9 cellular contexts compared by ENCODE assay signal in genomic region chr1:9849691-9850441, GRCh38.
DNase-seq lines count a peak whose midpoint lies in the region; ATAC-seq lines count a peak whose summit lies in the region.
"Had no signal": no experiment of that assay in that cellular context is flagged by ENCODE, and none has a peak within 500 bp of the region (broad histone marks: within the 10 kb centered on the region; RNA-seq: fewer than 3 reads in every experiment).

No MANE protein-coding gene starts in this region.

- peaks cover 28% of the 10 kb centered on the region for H3K27me3 Mint-ChIP-seq in activated naive CD4-positive, alpha-beta T cell treated with anti-CD3 and anti-CD28 coated beads, Interleukin-2, amount 10 ng/mL, durations not matched to agents 7 days and 5 days
- H3K27me3 Mint-ChIP-seq in activated naive CD8-positive, alpha-beta T cell treated with anti-CD3 and anti-CD28 coated beads, Interleukin-2, amount 50 U/mL, for 24 hours, result no peaks in the 10 kb centered on the region

- H3K9me3 Mint-ChIP-seq in activated naive CD4-positive, alpha-beta T cell treated with anti-CD3 and anti-CD28 coated beads, Interleukin-2, amount 10 ng/mL, durations not matched to agents 7 days and 5 days, result peaks cover 8% of the 10 kb centered on the region
- peaks cover 5% of the 10 kb centered on the region for H3K9me3 Mint-ChIP-seq in activated naive CD8-positive, alpha-beta T cell treated with anti-CD3 and anti-CD28 coated beads, Interleukin-2, amount 50 U/mL, for 24 hours

- H3K27ac Mint-ChIP-seq in activated naive CD4-positive, alpha-beta T cell treated with anti-CD3 and anti-CD28 coated beads, Interleukin-2, amount 10 ng/mL, durations not matched to agents 7 days and 5 days, result peak overlapping the region; percentile 6
- H3K27ac Mint-ChIP-seq in activated naive CD8-positive, alpha-beta T cell treated with anti-CD3 and anti-CD28 coated beads, Interleukin-2, amount 50 U/mL, for 24 hours, result peak overlapping the region; percentile 47

- H3K4me1 Mint-ChIP-seq in activated naive CD4-positive, alpha-beta T cell treated with anti-CD3 and anti-CD28 coated beads, Interleukin-2, amount 10 ng/mL, durations not matched to agents 7 days and 5 days, result peaks cover 29% of the 10 kb centered on the region
- H3K4me1 Mint-ChIP-seq in activated naive CD8-positive, alpha-beta T cell treated with anti-CD3 and anti-CD28 coated beads, Interleukin-2, amount 50 U/mL, for 24 hours, result peaks cover 10% of the 10 kb centered on the region

- peaks cover 11% of the 10 kb centered on the region for H3K36me3 Mint-ChIP-seq in activated naive CD4-positive, alpha-beta T cell treated with anti-CD3 and anti-CD28 coated beads, Interleukin-2, amount 10 ng/mL, durations not matched to agents 7 days and 5 days
- peaks cover 8% of the 10 kb centered on the region for H3K36me3 Mint-ChIP-seq in activated naive CD8-positive, alpha-beta T cell treated with anti-CD3 and anti-CD28 coated beads, Interleukin-2, amount 50 U/mL, for 24 hours (ENCODE audit: low read depth)

- H3K4me3 Mint-ChIP-seq in activated naive CD4-positive, alpha-beta T cell treated with anti-CD3 and anti-CD28 coated beads, Interleukin-2, amount 10 ng/mL, durations not matched to agents 7 days and 5 days, result peak overlapping the region; percentile 27
- peak overlapping the region; percentile 69 for H3K4me3 Mint-ChIP-seq in activated naive CD8-positive, alpha-beta T cell treated with anti-CD3 and anti-CD28 coated beads, Interleukin-2, amount 50 U/mL, for 24 hours

- CTCF ChIA-PET in activated naive CD4-positive, alpha-beta T cell treated with anti-CD3 and anti-CD28 coated beads, Interleukin-2, amount 10 ng/mL, durations not matched to agents 7 days and 5 days (lab: Charles Lee), result interaction anchor here (3.2 kb wide), 1 partner anchor 64 kb away, joined by 20 read pairs; no protein-coding TSS in a partner anchor

- no peak for ATAC-seq in activated naive CD8-positive, alpha-beta T cell treated with anti-CD3 and anti-CD28 coated beads, Interleukin-2, amount 50 U/mL, for 24 hours
- ATAC-seq in HG02870 (IDR thresholded peaks at IDR 0.05; ENCODE audit: unreplicated experiment) (no peak), HG03045 (IDR thresholded peaks at IDR 0.05; ENCODE audit: unreplicated experiment) (no peak)
- ATAC-seq: sciatic nerve had no signal

- DNase-seq in activated naive CD4-positive, alpha-beta T cell treated with anti-CD3 and anti-CD28 coated beads, Interleukin-2, amount 10 ng/mL, durations not matched to agents 7 days and 5 days, result no peak
- DNase-seq in activated naive CD4-positive, alpha-beta T cell (lab: John Stamatoyannopoulos, UW), result no peak
- peak; percentile 99 for DNase-seq in NAMALWA (ENCODE audit: low spot score)
- no peak for DNase-seq in activated naive CD8-positive, alpha-beta T cell treated with anti-CD3 and anti-CD28 coated beads, Interleukin-2, amount 50 U/mL, for 24 hours
- peak; percentile 80 for DNase-seq in superior temporal gyrus (ENCODE audit: extremely low spot score)
- DNase-seq in T1000 (lab: John Stamatoyannopoulos, UW), result no peak

Comparison
In these comparisons a context has a peak if more than half of its experiments do, and no peak if none do; other contexts are left out.
1. DNase-seq: peak in NAMALWA (single experiment) and superior temporal gyrus (single experiment); none in activated naive CD4-positive, alpha-beta T cell treated with anti-CD3 and anti-CD28 coated beads, Interleukin-2, amount 10 ng/mL, durations not matched to agents 7 days and 5 days (single experiment), activated naive CD4-positive, alpha-beta T cell (0 of 4), activated naive CD8-positive, alpha-beta T cell treated with anti-CD3 and anti-CD28 coated beads, Interleukin-2, amount 50 U/mL, for 24 hours (single experiment) and T1000 (single experiment).